ENCODE assay signal across 11 cellular contexts in genomic region chr2:46067501-46068292, GRCh38.
DNase-seq lines count a peak whose midpoint lies in the region; ATAC-seq, FAIRE-seq and TF ChIP-seq lines count a peak whose summit lies in the region.
"Had no signal": no experiment of that assay in that cellular context is flagged by ENCODE, and none has a peak within 500 bp of the region (broad histone marks: within the 10 kb centered on the region; RNA-seq: fewer than 3 reads in every experiment).

No MANE protein-coding gene starts in this region.

- 0 out of 2 replicates have a peak overlapping the region, but pooled peaks have one; percentile 6 for H3K4me3 ChIP-seq in HFF-Myc (replicated peaks; ENCODE audit: low read depth, low read length)
- H3K4me3 ChIP-seq in kidney (ENCODE audit: low read length in 2 of 2), result no peak overlapping the region
- H3K4me3 ChIP-seq: right lobe of liver had no signal

- in situ Hi-C loops in ACHN (cut with HindIII; ENCODE audit: low pct_ligation_motif_present, low pct_unique_long_range_greater_than_20kb, low sequenced_read_pairs), result no loop called here

- DNase-seq in ACHN (peak; percentile 99), HFF-Myc (ENCODE audit: extremely low read depth, low read depth) (peak; percentile 72), amniotic stem cell (lab: John Stamatoyannopoulos, UW) (peak; percentile 84), kidney (no peak), Ammon's horn (ENCODE audit: low spot score) (no peak), DMS114 treated with DMSO at 0.1 percent for 48 hours (lab: John Stamatoyannopoulos, UW; ENCODE audit: unreplicated experiment) (no peak), DMS 273 (lab: John Stamatoyannopoulos, UW; ENCODE audit: unreplicated experiment) (no peak)
- DNase-seq: DMS79, NCI-H1694, right lobe of liver had no signal

- FAIRE-seq in kidney (lab: Jason Lieb, UNC), result no peak

- TF ChIP-seq CTCF in HFF-Myc (IDR thresholded peaks at IDR 0.05; ENCODE audit: low read depth, low read length, missing control alignments), result no peak
- no peak for TF ChIP-seq CTCF in kidney (IDR thresholded peaks at IDR 0.05; ENCODE audit: borderline replicate concordance, extremely low read depth, insufficient read depth)

- H3K27ac ChIP-seq in kidney (ENCODE audit: low read depth in 2 of 2, low read length in 2 of 2), result peak overlapping the region; percentile 61 to 68
- H3K27ac ChIP-seq: right lobe of liver had no signal

- H3K36me3 ChIP-seq in kidney (ENCODE audit: control insufficient read depth in 1 of 2, insufficient read depth in 2 of 2, low read length in 2 of 2), result no peaks in the 10 kb centered on the region
- H3K36me3 ChIP-seq: right lobe of liver had no signal

- ATAC-seq in GM21367 (IDR thresholded peaks at IDR 0.05; ENCODE audit: unreplicated experiment), result no peak

- H3K9ac ChIP-seq in kidney (ENCODE audit: low read length in 2 of 2), result no peak overlapping the region

- no peaks in the 10 kb centered on the region for H3K9me3 ChIP-seq in kidney (ENCODE audit: control insufficient read depth in 1 of 2, low read length in 2 of 2)
- H3K9me3 ChIP-seq: right lobe of liver had no signal

- intact Hi-C loops in kidney (cut with DNase I), result loop anchor here (10.0 kb wide), 1 partner anchor 297 kb away; no protein-coding TSS in a partner anchor

- peaks cover 7 to 10% of the 10 kb centered on the region in 2 donors for H3K4me1 ChIP-seq in kidney (ENCODE audit: control insufficient read depth in 1 of 2, insufficient read depth in 1 of 2, low read depth in 1 of 2, low read length in 2 of 2)
- H3K4me1 ChIP-seq: right lobe of liver had no signal

Comparison
In these comparisons a context has a peak if more than half of its experiments do, and no peak if none do; other contexts are left out.
1. DNase-seq: peak in ACHN (single experiment), HFF-Myc (single experiment) and amniotic stem cell (single experiment); none in kidney (single experiment), Ammon's horn (single experiment), DMS114 treated with DMSO at 0.1 percent for 48 hours (single experiment) and DMS 273 (single experiment).